ENCODE assay signal across 14 cellular contexts in the genomic region with DNA sequence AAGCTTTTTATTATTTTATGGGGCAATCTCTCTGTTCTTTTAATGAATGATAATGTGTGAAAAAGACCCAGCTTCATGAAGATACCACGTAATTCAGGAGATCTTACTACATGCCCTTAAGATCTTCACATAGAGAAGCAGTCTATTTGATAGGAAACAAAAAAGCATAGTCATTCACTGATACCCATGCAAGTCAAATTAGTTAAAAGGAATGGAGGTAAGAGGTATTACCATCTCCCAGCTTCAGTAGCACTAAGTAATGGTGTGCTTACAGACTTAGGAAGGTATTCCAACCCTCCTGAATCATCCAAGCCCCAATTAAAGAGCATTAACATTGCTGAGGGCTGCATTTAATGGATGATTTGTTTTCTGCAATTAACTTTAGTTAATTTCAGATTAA.
A peak's percentile ranks its signal among the peaks of the same experiment; 100 is the strongest.
DNase-seq lines count a peak whose midpoint lies in the region; ATAC-seq and TF ChIP-seq lines count a peak whose summit lies in the region.
"Had no signal": no experiment of that assay in that cellular context is flagged by ENCODE, and none has a peak within 500 bp of the region (broad histone marks: within the 10 kb centered on the region; RNA-seq: fewer than 3 reads in every experiment).

No MANE protein-coding gene starts in this region.

- H3K9me3 Mint-ChIP-seq in endothelial cell (ENCODE audit: unreplicated experiment), result no peaks in the 10 kb centered on the region

- H3K27ac ChIP-seq in ACC112 (ENCODE audit: low read depth, low read length), result peak overlapping the region; percentile 68
- H3K27ac ChIP-seq in VCaP, result peak overlapping the region; percentile 40
- no peak overlapping the region for H3K27ac ChIP-seq in foreskin keratinocyte
- peak overlapping the region; percentile 75 for H3K27ac ChIP-seq in psoas muscle

- H3K4me3 Mint-ChIP-seq in endothelial cell (ENCODE audit: unreplicated experiment), result no peak overlapping the region

- H3K27ac Mint-ChIP-seq in endothelial cell (ENCODE audit: unreplicated experiment), result no peak overlapping the region

- H3K4me1 ChIP-seq in ACC112 (ENCODE audit: control insufficient read depth, insufficient read depth, low read length, unreplicated experiment), result peaks cover 51% of the 10 kb centered on the region
- peaks cover 25% of the 10 kb centered on the region for H3K4me1 ChIP-seq in foreskin keratinocyte
- H3K4me1 ChIP-seq in psoas muscle, result peaks cover 55% of the 10 kb centered on the region

- DNase-seq in foreskin keratinocyte (peak in 1 of 2 donors; percentile 34), psoas muscle (no peak), NK-92 (lab: John Stamatoyannopoulos, UW; ENCODE audit: unreplicated experiment) (no peak), endothelial cell (ENCODE audit: low spot score) (no peak), amniotic stem cell (lab: John Stamatoyannopoulos, UW) (no peak)
- DNase-seq in effector CD4-positive, alpha-beta T cell, result no peak
- DNase-seq: activated T-cell treated with anti-CD3 and anti-CD28 coated beads, Interleukin-2, amount 50 U/mL, for 1 hour; kidney; OCI-M1; stimulated activated CD4-positive, alpha-beta T cell treated with anti-CD3 and anti-CD28 coated beads, Interleukin-12 subunit alpha, Interleukin-12 subunit beta, amount 100 ng/mL, for 4 hours; SW 1271 had no signal

- intact Hi-C loops in psoas muscle (cut with DNase I), result no loop called here

- H3K79me2 ChIP-seq in ACC112 (ENCODE audit: control insufficient read depth, insufficient read depth, low read length, unreplicated experiment), result no peaks in the 10 kb centered on the region

- no peaks in the 10 kb centered on the region for H3K27me3 Mint-ChIP-seq in endothelial cell (ENCODE audit: unreplicated experiment)

- ATAC-seq in foreskin keratinocyte, result peak; percentile 15
- peak in 3 of 4 donors; percentile 25 to 66 (median 40) for ATAC-seq in psoas muscle
- ATAC-seq: HCT116 had no signal

- no peaks in the 10 kb centered on the region for H3K36me3 Mint-ChIP-seq in endothelial cell (ENCODE audit: low read depth, unreplicated experiment)

- H3K9me3 ChIP-seq in psoas muscle, result no peaks in the 10 kb centered on the region

- H3K36me3 ChIP-seq in ACC112 (ENCODE audit: insufficient read depth, low read length) (no peaks in the 10 kb centered on the region), psoas muscle (ENCODE audit: insufficient read depth in 1 of 2, low read depth in 1 of 2) (peaks cover 0 to 29% of the 10 kb centered on the region in 2 donors)

- TF ChIP-seq CTCF in VCaP (conservative IDR thresholded peaks at IDR 0.05), result no peak
- TF ChIP-seq CTCF in foreskin keratinocyte (conservative IDR thresholded peaks at IDR 0.05), result no peak
- peak; percentile 3 for TF ChIP-seq CTCF in psoas muscle (IDR thresholded peaks at IDR 0.05)
- TF ChIP-seq CTCF in endothelial cell (IDR thresholded peaks at IDR 0.05; ENCODE audit: unreplicated experiment), result no peak

- H3K4me3 ChIP-seq in ACC112 (ENCODE audit: low read depth, low read length) (peak overlapping the region; percentile 35; the same call in 1 of the 2 replicates), psoas muscle (peak overlapping the region; percentile 43)

- 3 to 18% (median 8%) methylated on average over 1 of the region's 1 CpG for WGBS in psoas muscle, 3 donors

- no peaks in the 10 kb centered on the region for H3K4me1 Mint-ChIP-seq in endothelial cell (ENCODE audit: unreplicated experiment)

- H2AFZ ChIP-seq in ACC112 (ENCODE audit: low read length, unreplicated experiment), result no peak overlapping the region

- H3K27me3 ChIP-seq in ACC112 (ENCODE audit: insufficient read depth, low read length), result no peaks in the 10 kb centered on the region
- no peaks in the 10 kb centered on the region for H3K27me3 ChIP-seq in foreskin keratinocyte
- H3K27me3 ChIP-seq in psoas muscle (ENCODE audit: insufficient read depth in 3 of 3, low read length in 2 of 3), result no peaks in the 10 kb centered on the region
